In the genomic region with DNA sequence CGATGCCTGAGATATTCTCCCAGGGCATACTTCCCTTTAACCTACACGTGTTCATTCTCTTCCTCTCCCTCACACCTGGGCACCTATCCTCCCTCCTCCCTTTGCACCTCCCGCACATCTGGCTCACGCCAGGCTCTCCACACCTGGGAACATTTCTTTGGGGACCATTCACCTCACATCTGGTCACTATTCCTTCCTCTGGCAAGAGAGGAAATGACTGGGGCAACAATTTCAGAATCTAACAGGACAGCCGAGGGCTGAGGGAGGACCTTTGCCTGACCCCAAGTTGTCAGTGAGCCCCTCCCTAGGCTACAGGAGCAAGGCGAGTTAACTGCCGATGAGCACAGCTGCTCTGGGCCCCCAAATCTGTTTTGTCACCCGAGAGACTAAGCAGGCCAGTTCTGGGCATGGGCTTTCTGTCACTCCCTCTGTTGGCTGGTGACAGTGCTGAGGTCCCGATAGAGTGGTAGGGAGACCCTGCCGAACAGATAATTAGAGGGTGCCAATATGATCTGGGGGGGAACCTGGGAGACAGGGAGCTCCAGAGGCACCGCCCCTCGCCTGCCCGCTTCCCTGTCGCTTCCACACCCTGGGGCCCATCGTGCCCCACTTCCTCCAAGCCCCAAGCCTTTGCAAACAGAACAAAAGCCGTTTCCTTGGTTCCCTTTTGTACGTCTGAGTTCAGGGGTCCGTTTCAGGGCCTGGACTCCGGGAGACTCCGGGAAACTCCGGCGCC, we compare ENCODE assay signal across 12 cellular contexts. TPM values are rescaled to one million over a fixed set of nuclear protein-coding genes. Genes with fewer than 3 reads are reported as not detected.
A peak's percentile ranks its signal among the peaks of the same experiment; 100 is the strongest.
DNase-seq lines count a peak whose midpoint lies in the region; ATAC-seq, FAIRE-seq and TF ChIP-seq lines count a peak whose summit lies in the region.
"Had no signal": no experiment of that assay in that cellular context is flagged by ENCODE, and none has a peak within 500 bp of the region (broad histone marks: within the 10 kb centered on the region; RNA-seq: fewer than 3 reads in every experiment).

No MANE protein-coding gene starts in this region.

- FAIRE-seq in A549 (lab: Jason Lieb, UNC): no peak

- H3K4me1 Mint-ChIP-seq in T-helper 17 cell (peaks cover 16% of the 10 kb centered on the region), mesothelial cell of epicardium (peaks cover 22% of the 10 kb centered on the region)

- CTCF ChIA-PET in A549 (lab: Yijun Ruan, JAX): interaction anchor here (0.6 to 17.4 kb wide), 24 partner anchors 10 to 745 kb away, joined by 3 to 644 read pairs (median 9); partner anchors contain the start of gene TUB

- DNase-seq in A549 (ENCODE audit: low read depth in 1 of 2, low spot score in 1 of 2) (no peak), T-helper 17 cell (no peak), mesothelial cell of epicardium (ENCODE audit: low spot score in 2 of 2, unreplicated experiment in 2 of 2) (no peak), G401 (ENCODE audit: low spot score) (no peak), HCEC 1CT (no peak), NCI-H1105 (lab: John Stamatoyannopoulos, UW) (no peak)
- DNase-seq: NCI-H1048 had no signal

- H3K4me3 Mint-ChIP-seq in T-helper 17 cell (peak overlapping the region; percentile 67), mesothelial cell of epicardium (no peak overlapping the region)

- in situ Hi-C loops in G401 (cut with HindIII; ENCODE audit: low sequenced_read_pairs): no loop called here

- WGBS in A549 (ENCODE audit: missing lambda C conversion rate): 35% methylated on average over 18 of the region's 22 CpGs

- H3K4me1 ChIP-seq in A549: no peaks in the 10 kb centered on the region
- H3K4me1 ChIP-seq: HAP-1, prostate gland had no signal

- no peak for TF ChIP-seq RAD21 in A549 (conservative IDR thresholded peaks at IDR 0.05 in 1 of 2, IDR thresholded peaks at IDR 0.05 in 1 of 2)

- H3K9me3 ChIP-seq in A549 (no peaks in the 10 kb centered on the region), T-helper 17 cell (ENCODE audit: control insufficient read depth, low read length, poor library complexity, severe bottlenecking) (no peaks in the 10 kb centered on the region)
- H3K9me3 ChIP-seq: HAP-1, prostate gland had no signal

- H3K36me3 Mint-ChIP-seq in T-helper 17 cell (ENCODE audit: low read depth) (peaks cover 3% of the 10 kb centered on the region), mesothelial cell of epicardium (no peaks in the 10 kb centered on the region)

- no peaks in the 10 kb centered on the region for H3K9me3 Mint-ChIP-seq in mesothelial cell of epicardium

- no peak for TF ChIP-seq POLR2A in A549 (IDR thresholded peaks at IDR 0.05; ENCODE audit: low read length)

- TF ChIP-seq CTCF in A549 (IDR thresholded peaks at IDR 0.05): no peak
- TF ChIP-seq CTCF in mesothelial cell of epicardium (IDR thresholded peaks at IDR 0.05; ENCODE audit: unreplicated experiment): no peak

- ATAC-seq in A549 (peak in 1 of 2 experiments; percentile 31; a peak in 3 of 6 replicates), GM21529 (IDR thresholded peaks at IDR 0.05; ENCODE audit: unreplicated experiment) (peak; percentile 16), T-helper 17 cell (peak; percentile 7), GM19324 (IDR thresholded peaks at IDR 0.05; ENCODE audit: low FRiP score, unreplicated experiment) (no peak)

- peak overlapping the region; percentile 53 for H3K4me2 ChIP-seq in A549

- POLR2A ChIA-PET in A549 (lab: Yijun Ruan, JAX): interaction anchor here (0.8 to 1.2 kb wide), 3 partner anchors 46 to 66 kb away, joined by 3 to 4 read pairs (median 4); partner anchors contain the start of gene EIF3F

- no peak overlapping the region for H3K4me3 ChIP-seq in A549
- H3K4me3 ChIP-seq: HAP-1, lung, prostate gland had no signal

- H3K27ac ChIP-seq in A549: peak overlapping the region in 1 of 2 experiments; percentile 49; a peak in 1 of 6 replicates
- H3K27ac ChIP-seq: prostate gland had no signal

- TF ChIP-seq EP300 in A549 (IDR thresholded peaks at IDR 0.05): no peak

- H3K27me3 Mint-ChIP-seq in T-helper 17 cell: peaks cover 38% of the 10 kb centered on the region
- peaks cover 45% of the 10 kb centered on the region for H3K27me3 Mint-ChIP-seq in mesothelial cell of epicardium (ENCODE audit: low read depth)

- H3K27ac Mint-ChIP-seq in T-helper 17 cell (peak overlapping the region; percentile 83), mesothelial cell of epicardium (peak overlapping the region; percentile 44)

TF ChIP-seq in A549, 52 proteins besides CTCF, POLR2A, EP300 and RAD21:
- no peak for TF ChIP-seq HEYL (CRISPR knock-in tag; IDR thresholded peaks at IDR 0.05)

RNA-seq across cellular contexts. Expression of gene EIF3F, which starts 45.6 kb away (rescaled TPM):
- polyA plus RNA-seq in A549 (2011; rRNA removed) (119 and 191 TPM in 2 replicates), A549 (2017; fragmentation: RNase III; extraction: RNeasy Plus Mini Kit Qiagen cat#74134 plus additional on column Dnase treatment) (274 to 293 TPM (median 278 TPM) in 3 replicates)
- polyA plus RNA-seq in A549 (2012; cell fraction: cytosol; rRNA removed): 241 and 404 TPM in 2 replicates
- polyA plus RNA-seq in A549 (2012; cell fraction: nucleus; rRNA removed): 467 and 1,021 TPM in 2 replicates
- 283 and 286 TPM in 2 replicates for polyA minus RNA-seq in A549 (2011; rRNA and poly(A)+ RNA removed)
- total RNA-seq in T-helper 17 cell (100 to 1,000 TPM; 376 to 391 TPM), mesothelial cell of epicardium (357 to 369 TPM (median 366 TPM) in 3 replicates)
- total RNA-seq in G401 (2014; rRNA removed; shearing (Covaris generic)): 1,056 and 1,145 TPM in 2 replicates

RNA-seq across cellular contexts. Expression of gene TUB, which starts 48.3 kb away (rescaled TPM):
- 11.3 and 11.7 TPM in 2 replicates for polyA plus RNA-seq in A549 (2011; rRNA removed)
- polyA plus RNA-seq in A549 (2012; cell fraction: cytosol; rRNA removed): 7.8 and 10.0 TPM in 2 replicates
- 11.7 and 17.0 TPM in 2 replicates for polyA plus RNA-seq in A549 (2012; cell fraction: nucleus; rRNA removed)
- polyA plus RNA-seq in A549 (2017; fragmentation: RNase III; extraction: RNeasy Plus Mini Kit Qiagen cat#74134 plus additional on column Dnase treatment): 12.5 to 13.2 TPM (median 12.8 TPM) in 3 replicates
- 12.6 and 14.5 TPM in 2 replicates for polyA minus RNA-seq in A549 (2011; rRNA and poly(A)+ RNA removed)
- under 1 TPM; 0.37 to 0.72 TPM for total RNA-seq in T-helper 17 cell
- total RNA-seq in mesothelial cell of epicardium: 51.7 to 53.4 TPM (median 52.8 TPM) in 3 replicates
- 21.4 and 26.5 TPM in 2 replicates for total RNA-seq in G401 (2014; rRNA removed; shearing (Covaris generic))

Comparison
In these comparisons a context has a peak if more than half of its experiments do, and no peak if none do; other contexts are left out.
1. RNA of gene TUB, which starts 48.3 kb away (total RNA-seq): 51.7 to 53.4 TPM in mesothelial cell of epicardium and 21.4 to 26.5 TPM in G401; 0.37 to 0.72 TPM in T-helper 17 cell; every median in the first group is over 10 times any median in the second.